In the genomic region with DNA sequence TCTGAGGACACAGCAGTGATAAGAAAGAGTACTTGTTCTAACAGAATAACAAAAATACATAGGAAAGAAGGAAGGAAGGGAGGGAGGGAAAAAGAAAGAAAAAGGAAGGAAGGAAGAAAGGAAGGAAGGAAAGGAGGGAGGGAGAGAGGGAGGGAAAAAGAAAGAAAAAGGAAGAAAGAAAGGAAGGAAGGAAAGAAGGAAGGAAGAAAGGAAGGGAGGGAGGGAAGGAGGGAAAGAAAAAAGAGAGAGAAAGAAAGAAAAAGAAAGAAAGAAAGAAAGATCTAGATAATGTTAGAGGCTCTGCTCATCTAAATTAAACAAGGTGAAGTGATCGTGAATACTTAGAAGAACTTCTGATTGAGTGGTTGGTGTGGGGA, we compare ENCODE assay signal across 9 cellular contexts. TPM values are rescaled to one million over a fixed set of nuclear protein-coding genes. Genes with fewer than 3 reads are reported as not detected.
A peak's percentile ranks its signal among the peaks of the same experiment; 100 is the strongest.
DNase-seq lines count a peak whose midpoint lies in the region; ATAC-seq, FAIRE-seq and TF ChIP-seq lines count a peak whose summit lies in the region.
"Had no signal": no experiment of that assay in that cellular context is flagged by ENCODE, and none has a peak within 500 bp of the region (broad histone marks: within the 10 kb centered on the region; RNA-seq: fewer than 3 reads in every experiment).

No MANE protein-coding gene starts in this region.

- H3K9me3 ChIP-seq in right cardiac atrium (ENCODE audit: control insufficient read depth, low read length) (no peaks in the 10 kb centered on the region), neutrophil (no peaks in the 10 kb centered on the region), vagina (no peaks in the 10 kb centered on the region), OCI-LY7 (ENCODE audit: low read length) (no peaks in the 10 kb centered on the region)

- no TSS peak for BruUV-seq in OCI-LY7 (replicated peaks; lab: Mats Ljungman, UMichigan)

- H3K36me3 ChIP-seq in neutrophil (no peaks in the 10 kb centered on the region), vagina (no peaks in the 10 kb centered on the region), OCI-LY7 (ENCODE audit: insufficient read depth, low read length) (no peaks in the 10 kb centered on the region)

- H3K4me3 ChIP-seq in right cardiac atrium (ENCODE audit: low read length) (no peak overlapping the region), neutrophil (ENCODE audit: low read depth in 1 of 2, low read length in 1 of 2) (no peak overlapping the region), vagina (no peak overlapping the region), OCI-LY7 (ENCODE audit: low read depth, low read length, poor library complexity, severe bottlenecking) (no peak overlapping the region)

- H3K4me3 Mint-ChIP-seq in dendritic cell treated with granulocyte-macrophage colony-stimulating factor and Interleukin-4, amounts not matched to agents 40 ng/mL and 50 ng/mL, for 4 days, result no peak overlapping the region

- CTCF ChIA-PET in OCI-LY7 (lab: Charles Lee; ENCODE audit: unreplicated experiment), result no interaction called here

- TF ChIP-seq CTCF in neutrophil (IDR thresholded peaks at IDR 0.05) (no peak), vagina (IDR thresholded peaks at IDR 0.05) (no peak), OCI-LY7 (conservative IDR thresholded peaks at IDR 0.05; ENCODE audit: low read length) (no peak)

- H3K4me1 Mint-ChIP-seq in dendritic cell treated with granulocyte-macrophage colony-stimulating factor and Interleukin-4, amounts not matched to agents 40 ng/mL and 50 ng/mL, for 4 days (ENCODE audit: low read depth), result peaks cover 37% of the 10 kb centered on the region

- peak overlapping the region; percentile 87 for H3K27ac Mint-ChIP-seq in dendritic cell treated with granulocyte-macrophage colony-stimulating factor and Interleukin-4, amounts not matched to agents 40 ng/mL and 50 ng/mL, for 4 days

- peaks cover 2% of the 10 kb centered on the region for H3K27me3 Mint-ChIP-seq in dendritic cell treated with granulocyte-macrophage colony-stimulating factor and Interleukin-4, amounts not matched to agents 40 ng/mL and 50 ng/mL, for 4 days

- no peaks in the 10 kb centered on the region for H3K36me3 Mint-ChIP-seq in dendritic cell treated with granulocyte-macrophage colony-stimulating factor and Interleukin-4, amounts not matched to agents 40 ng/mL and 50 ng/mL, for 4 days (ENCODE audit: low read depth)

- H4K20me1 ChIP-seq in OCI-LY7 (ENCODE audit: insufficient read depth, low read length), result no peaks in the 10 kb centered on the region

- POLR2A ChIA-PET in OCI-LY7 (lab: Charles Lee), result no interaction called here

- intact Hi-C loops in right cardiac atrium (cut with DNase I), result no loop called here
- intact Hi-C loops in Right ventricle myocardium inferior (cut with DNase I), result loop anchor here (2.0 to 10.0 kb wide), 2 partner anchors 24 to 494 kb away; a partner anchor contains a TSS
- intact Hi-C loops in dendritic cell treated with granulocyte-macrophage colony-stimulating factor and Interleukin-4, amounts not matched to agents 40 ng/mL and 50 ng/mL, for 4 days (cut with micrococcal nuclease), result no loop called here
- intact Hi-C loops in vagina (cut with DNase I), result no loop called here
- intact Hi-C loops in OCI-LY7 (cut with micrococcal nuclease; ENCODE audit: unreplicated experiment), result no loop called here

- H3K4me1 ChIP-seq in right cardiac atrium (ENCODE audit: control insufficient read depth, insufficient read depth, low read length) (no peaks in the 10 kb centered on the region), neutrophil (ENCODE audit: control insufficient read depth in 1 of 2, insufficient read depth in 1 of 2, low read depth in 1 of 2, low read length in 1 of 2) (peaks cover 8 to 10% of the 10 kb centered on the region in 2 experiments), vagina (peaks cover 34% of the 10 kb centered on the region), OCI-LY7 (ENCODE audit: insufficient read depth, low read length, poor library complexity, severe bottlenecking) (peaks cover 7% of the 10 kb centered on the region)

- H2AFZ ChIP-seq in OCI-LY7 (ENCODE audit: low read length), result no peak overlapping the region

- H3K27ac ChIP-seq in right cardiac atrium (ENCODE audit: low read length) (peak overlapping the region; percentile 88), neutrophil (peak overlapping the region; percentile 53), vagina (peak overlapping the region; percentile 74), OCI-LY7 (ENCODE audit: low read depth, low read length, poor library complexity, severe bottlenecking) (no peak overlapping the region)

- H3K27me3 ChIP-seq in right cardiac atrium (ENCODE audit: control insufficient read depth, insufficient read depth), result no peaks in the 10 kb centered on the region
- no peaks in the 10 kb centered on the region for H3K27me3 ChIP-seq in neutrophil
- H3K27me3 ChIP-seq in vagina, result no peaks in the 10 kb centered on the region

- DNase-seq in right cardiac atrium (no peak), Right ventricle myocardium inferior (ENCODE audit: missing footprints) (no peak), vagina (ENCODE audit: extremely low spot score in 2 of 2) (no peak), OCI-LY7 (ENCODE audit: low spot score) (no peak), HTR-8/SVneo (ENCODE audit: insufficient read length, low spot score) (no peak), NCI-H2171 treated with DMSO at 0.1 percent for 48 hours (lab: John Stamatoyannopoulos, UW) (no peak)
- DNase-seq: NCI-H2029 had no signal

- H3K79me2 ChIP-seq in OCI-LY7 (ENCODE audit: insufficient read depth, low read depth, low read length), result no peaks in the 10 kb centered on the region

- no peaks in the 10 kb centered on the region for H3K9me2 ChIP-seq in OCI-LY7 (ENCODE audit: insufficient read depth, low read length)

- no peak for TF ChIP-seq POLR2A in vagina (IDR thresholded peaks at IDR 0.05)

- 65% methylated on average over 1 of the region's 1 CpG for WGBS in right cardiac atrium

- H3K9me3 Mint-ChIP-seq in dendritic cell treated with granulocyte-macrophage colony-stimulating factor and Interleukin-4, amounts not matched to agents 40 ng/mL and 50 ng/mL, for 4 days, result no peaks in the 10 kb centered on the region

- ATAC-seq in right cardiac atrium (no peak), Right ventricle myocardium inferior (no peak)

- FAIRE-seq in HTR-8/SVneo (lab: Jason Lieb, UNC), result no peak

- H3K4me2 ChIP-seq in OCI-LY7 (ENCODE audit: low read length), result no peak overlapping the region

RNA-seq across cellular contexts. Expression of a gene that starts 29.8 kb away (rescaled TPM):
- total RNA-seq in right cardiac atrium (100 to 1,000 TPM in 2 of 4 donors, 10 to 100 TPM in 2; 81.3 to 247 (median 105) TPM), Right ventricle myocardium inferior (103 TPM), vagina (2,876 TPM), OCI-LY7 (2022) (4.5 and 5.3 TPM in 2 replicates)
- 78.7 TPM for polyA plus RNA-seq in right cardiac atrium
- 5.3 and 7.0 TPM in 2 replicates for total RNA-seq in OCI-LY7 (2014; rRNA removed; shearing (Covaris generic))

Comparison
In these comparisons a context has a peak if more than half of its experiments do, and no peak if none do; other contexts are left out.
1. RNA of a gene that starts 29.8 kb away (total RNA-seq): 2,876 TPM in vagina (single experiment); 81.3 to 247 TPM in right cardiac atrium, 103 TPM in Right ventricle myocardium inferior (single experiment) and 4.5 to 7.0 TPM in OCI-LY7; every median in the first group is over 10 times any median in the second.